Comparison of ENCODE assay signal across 1 cellular context in the genomic region with DNA sequence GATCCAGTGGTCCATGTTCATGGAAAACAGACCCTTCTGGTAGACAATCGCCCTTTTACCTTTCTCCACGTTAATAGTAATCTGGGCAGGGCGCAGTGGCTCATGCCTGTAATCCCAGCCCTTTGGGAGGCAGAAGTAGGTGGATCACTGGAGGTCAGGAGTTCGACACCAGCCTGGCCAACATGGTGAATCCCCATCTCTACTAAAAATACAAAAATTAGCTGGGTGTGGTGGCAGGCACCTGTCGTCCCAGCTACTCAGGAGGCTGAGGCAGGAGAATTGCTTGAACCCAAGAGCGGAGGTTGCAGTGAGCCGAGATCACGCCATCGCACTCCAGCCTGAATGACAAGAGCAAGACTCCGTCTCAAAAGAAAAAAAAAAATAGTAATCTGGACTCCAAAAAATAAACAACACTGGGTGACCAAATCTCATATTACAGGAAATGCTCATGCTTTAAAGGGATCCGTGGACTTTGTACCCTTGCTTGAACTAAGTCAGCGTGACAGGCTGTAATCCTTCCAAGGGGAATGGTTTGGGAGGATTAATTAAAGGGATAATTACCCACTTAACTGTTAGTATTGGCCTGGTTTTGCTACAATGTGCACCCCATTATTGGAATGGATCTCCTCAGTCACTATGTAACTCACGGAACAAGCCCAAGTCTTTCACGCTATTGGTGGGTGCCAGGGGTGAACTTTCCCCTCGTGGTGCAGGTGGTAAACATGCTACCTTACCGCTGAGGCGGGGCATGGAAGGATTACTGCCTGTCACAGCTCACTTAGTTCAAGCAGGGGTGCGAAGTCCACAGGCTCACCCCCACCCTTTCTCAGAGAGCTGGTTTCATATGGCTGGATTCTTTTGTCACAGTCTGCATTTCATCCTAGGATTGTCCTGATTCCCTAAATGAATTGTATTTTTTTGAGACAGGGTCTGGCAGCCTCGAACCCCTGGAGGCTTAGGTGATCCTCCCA.
TF ChIP-seq lines count a peak whose summit lies in the region.

No MANE protein-coding gene starts in this region.

TF ChIP-seq in HepG2, 621 proteins besides CTCF, POLR2A, EP300 and RAD21 (continued from another document and continues in another):
- TF ChIP-seq, protein P1, sequence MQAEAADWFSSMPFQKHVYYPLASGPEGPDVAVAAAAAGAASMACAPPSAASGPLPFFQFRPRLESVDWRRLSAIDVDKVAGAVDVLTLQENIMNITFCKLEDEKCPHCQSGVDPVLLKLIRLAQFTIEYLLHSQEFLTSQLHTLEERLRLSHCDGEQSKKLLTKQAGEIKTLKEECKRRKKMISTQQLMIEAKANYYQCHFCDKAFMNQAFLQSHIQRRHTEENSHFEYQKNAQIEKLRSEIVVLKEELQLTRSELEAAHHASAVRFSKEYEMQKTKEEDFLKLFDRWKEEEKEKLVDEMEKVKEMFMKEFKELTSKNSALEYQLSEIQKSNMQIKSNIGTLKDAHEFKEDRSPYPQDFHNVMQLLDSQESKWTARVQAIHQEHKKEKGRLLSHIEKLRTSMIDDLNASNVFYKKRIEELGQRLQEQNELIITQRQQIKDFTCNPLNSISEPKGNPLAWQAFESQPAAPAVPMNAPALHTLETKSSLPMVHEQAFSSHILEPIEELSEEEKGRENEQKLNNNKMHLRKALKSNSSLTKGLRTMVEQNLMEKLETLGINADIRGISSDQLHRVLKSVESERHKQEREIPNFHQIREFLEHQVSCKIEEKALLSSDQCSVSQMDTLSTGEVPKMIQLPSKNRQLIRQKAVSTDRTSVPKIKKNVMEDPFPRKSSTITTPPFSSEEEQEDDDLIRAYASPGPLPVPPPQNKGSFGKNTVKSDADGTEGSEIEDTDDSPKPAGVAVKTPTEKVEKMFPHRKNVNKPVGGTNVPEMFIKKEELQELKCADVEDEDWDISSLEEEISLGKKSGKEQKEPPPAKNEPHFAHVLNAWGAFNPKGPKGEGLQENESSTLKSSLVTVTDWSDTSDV (CRISPR knock-in tag; IDR thresholded peaks at IDR 0.05) = no peak
- peak; percentile 97; the same call in 1 of the 2 replicates for TF ChIP-seq ZBTB3 (CRISPR knock-in tag; IDR thresholded peaks at IDR 0.05; ENCODE audit: borderline replicate concordance, low read depth)
- peak; percentile 80; the same call in 1 of the 2 replicates for TF ChIP-seq SALL2 (CRISPR knock-in tag; IDR thresholded peaks at IDR 0.05)
- TF ChIP-seq RFX5 (IDR thresholded peaks at IDR 0.05; ENCODE audit: low read depth, low read length) = peak; percentile 48
- TF ChIP-seq ZNF362 (CRISPR knock-in tag; IDR thresholded peaks at IDR 0.05; ENCODE audit: borderline replicate concordance) = peak; percentile 99
- TF ChIP-seq FOXP1 (IDR thresholded peaks at IDR 0.05) = peak; percentile 83
- TF ChIP-seq FOXP1 (CRISPR knock-in tag; IDR thresholded peaks at IDR 0.05) = peak; percentile 95
- peak; percentile 96 for TF ChIP-seq MYC (CRISPR knock-in tag; IDR thresholded peaks at IDR 0.05; ENCODE audit: borderline replicate concordance)
- TF ChIP-seq NCOA2 (CRISPR knock-in tag; IDR thresholded peaks at IDR 0.05) = peak; percentile 94
- peak; percentile 82 for TF ChIP-seq FOSL2 (CRISPR knock-in tag; IDR thresholded peaks at IDR 0.05)
- peak; percentile 97 for TF ChIP-seq HDAC2 (CRISPR knock-in tag; IDR thresholded peaks at IDR 0.05)
- peak; percentile 99 for TF ChIP-seq SIX4 (CRISPR knock-in tag; IDR thresholded peaks at IDR 0.05)
- peak; percentile 76 for TF ChIP-seq GATAD1 (CRISPR knock-in tag; IDR thresholded peaks at IDR 0.05)
- no peak for TF ChIP-seq ZNF646 (CRISPR knock-in tag; IDR thresholded peaks at IDR 0.05)
- peak; percentile 75 for TF ChIP-seq MED13 (CRISPR knock-in tag; IDR thresholded peaks at IDR 0.05)
- TF ChIP-seq PCBP1 (IDR thresholded peaks at IDR 0.05; ENCODE audit: borderline replicate concordance, low read depth, low read length) = no peak
- TF ChIP-seq, protein P2, sequence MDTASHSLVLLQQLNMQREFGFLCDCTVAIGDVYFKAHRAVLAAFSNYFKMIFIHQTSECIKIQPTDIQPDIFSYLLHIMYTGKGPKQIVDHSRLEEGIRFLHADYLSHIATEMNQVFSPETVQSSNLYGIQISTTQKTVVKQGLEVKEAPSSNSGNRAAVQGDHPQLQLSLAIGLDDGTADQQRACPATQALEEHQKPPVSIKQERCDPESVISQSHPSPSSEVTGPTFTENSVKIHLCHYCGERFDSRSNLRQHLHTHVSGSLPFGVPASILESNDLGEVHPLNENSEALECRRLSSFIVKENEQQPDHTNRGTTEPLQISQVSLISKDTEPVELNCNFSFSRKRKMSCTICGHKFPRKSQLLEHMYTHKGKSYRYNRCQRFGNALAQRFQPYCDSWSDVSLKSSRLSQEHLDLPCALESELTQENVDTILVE (CRISPR knock-in tag; IDR thresholded peaks at IDR 0.05) = peak; percentile 90; the same call in 1 of the 2 replicates
- TF ChIP-seq, protein P3, sequence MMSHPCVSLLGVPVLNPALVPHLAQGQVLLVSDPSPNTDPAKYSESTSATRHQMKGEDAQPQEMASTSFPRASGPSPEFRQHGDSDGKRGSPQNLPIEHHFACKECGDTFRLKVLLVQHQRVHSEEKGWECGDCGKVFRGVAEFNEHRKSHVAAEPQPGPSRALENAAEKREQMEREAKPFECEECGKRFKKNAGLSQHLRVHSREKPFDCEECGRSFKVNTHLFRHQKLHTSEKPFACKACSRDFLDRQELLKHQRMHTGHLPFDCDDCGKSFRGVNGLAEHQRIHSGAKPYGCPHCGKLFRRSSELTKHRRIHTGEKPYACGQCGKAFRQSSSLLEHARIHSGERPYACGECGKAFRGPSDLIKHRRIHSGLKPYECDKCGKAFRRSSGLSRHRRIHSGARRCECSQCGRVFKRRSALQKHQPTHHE (CRISPR knock-in tag; IDR thresholded peaks at IDR 0.05; ENCODE audit: borderline replicate concordance) = no peak; the same call in none of the 2 replicates
- TF ChIP-seq MTA1 (CRISPR knock-in tag; IDR thresholded peaks at IDR 0.05; ENCODE audit: borderline replicate concordance) = peak; percentile 64; the same call in 1 of the 2 replicates
- peak; percentile 98 for TF ChIP-seq ZNF431 (CRISPR knock-in tag; IDR thresholded peaks at IDR 0.05; ENCODE audit: borderline replicate concordance, low read depth)
- TF ChIP-seq ZNF124 (CRISPR knock-in tag; IDR thresholded peaks at IDR 0.05) = peak; percentile 88; the same call in 1 of the 2 replicates
- TF ChIP-seq ZNF839 (CRISPR knock-in tag; IDR thresholded peaks at IDR 0.05; ENCODE audit: borderline replicate concordance) = 0 out of 2 replicates have a peak, but pooled peaks have one; percentile 16
- peak; percentile 74; the same call in 1 of the 2 replicates for TF ChIP-seq MXD1 (CRISPR knock-in tag; IDR thresholded peaks at IDR 0.05)
- TF ChIP-seq POGZ (CRISPR knock-in tag; IDR thresholded peaks at IDR 0.05) = peak; percentile 96
- peak; percentile 70; the same call in 1 of the 2 replicates for TF ChIP-seq HMG20A (CRISPR knock-in tag; IDR thresholded peaks at IDR 0.05; ENCODE audit: borderline replicate concordance)
- TF ChIP-seq NFATC3 (CRISPR knock-in tag; IDR thresholded peaks at IDR 0.05) = no peak
- TF ChIP-seq SNRNP70 (IDR thresholded peaks at IDR 0.05; ENCODE audit: low read depth, low read length) = no peak
- TF ChIP-seq KDM4B (CRISPR knock-in tag; IDR thresholded peaks at IDR 0.05) = peak; percentile 96
- peak; percentile 93 for TF ChIP-seq MLXIP (CRISPR knock-in tag; IDR thresholded peaks at IDR 0.05; ENCODE audit: borderline replicate concordance)
- TF ChIP-seq CBX1 (IDR thresholded peaks at IDR 0.05; ENCODE audit: low read depth) = peak; percentile 77
- no peak for TF ChIP-seq ATM (IDR thresholded peaks at IDR 0.05; ENCODE audit: borderline replicate concordance)
- TF ChIP-seq, protein P4, sequence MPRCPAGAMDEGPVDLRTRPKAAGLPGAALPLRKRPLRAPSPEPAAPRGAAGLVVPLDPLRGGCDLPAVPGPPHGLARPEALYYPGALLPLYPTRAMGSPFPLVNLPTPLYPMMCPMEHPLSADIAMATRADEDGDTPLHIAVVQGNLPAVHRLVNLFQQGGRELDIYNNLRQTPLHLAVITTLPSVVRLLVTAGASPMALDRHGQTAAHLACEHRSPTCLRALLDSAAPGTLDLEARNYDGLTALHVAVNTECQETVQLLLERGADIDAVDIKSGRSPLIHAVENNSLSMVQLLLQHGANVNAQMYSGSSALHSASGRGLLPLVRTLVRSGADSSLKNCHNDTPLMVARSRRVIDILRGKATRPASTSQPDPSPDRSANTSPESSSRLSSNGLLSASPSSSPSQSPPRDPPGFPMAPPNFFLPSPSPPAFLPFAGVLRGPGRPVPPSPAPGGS (CRISPR knock-in tag; IDR thresholded peaks at IDR 0.05) = peak; percentile 42; the same call in 1 of the 2 replicates
- no peak for TF ChIP-seq NCOA5 (CRISPR knock-in tag; IDR thresholded peaks at IDR 0.05)
- peak; percentile 92; the same call in 1 of the 2 replicates for TF ChIP-seq RARG (CRISPR knock-in tag; IDR thresholded peaks at IDR 0.05; ENCODE audit: low read depth)
- peak; percentile 95 for TF ChIP-seq DPF2 (CRISPR knock-in tag; IDR thresholded peaks at IDR 0.05; ENCODE audit: borderline replicate concordance, low read depth)
- no peak for TF ChIP-seq RELA (CRISPR knock-in tag; IDR thresholded peaks at IDR 0.05)
- peak; percentile 67 for TF ChIP-seq GABPB1 (CRISPR knock-in tag; IDR thresholded peaks at IDR 0.05)
